Comparison of ENCODE assay signal across 26 cellular contexts in genomic region chr10:110615057-110615630, GRCh38. TPM values are rescaled to one million over a fixed set of nuclear protein-coding genes. Genes with fewer than 3 reads are reported as not detected.
DNase-seq lines count a peak whose midpoint lies in the region; ATAC-seq lines count a peak whose summit lies in the region.
"Had no signal": no experiment of that assay in that cellular context is flagged by ENCODE, and none has a peak within 500 bp of the region (broad histone marks: within the 10 kb centered on the region; RNA-seq: fewer than 3 reads in every experiment).

No MANE protein-coding gene starts in this region.

- peak overlapping the region; percentile 68 for H3K27ac Mint-ChIP-seq in activated CD4-positive, alpha-beta T cell treated with anti-CD3 and anti-CD28 coated beads, Interleukin-2, amount 10 ng/mL, durations not matched to agents 24 days and 14 days
- peak overlapping the region; percentile 54 for H3K27ac Mint-ChIP-seq in stimulated activated effector memory CD8-positive, alpha-beta T cell treated with anti-CD3 and anti-CD28 coated beads, Interleukin-12 subunit alpha, Interleukin-12 subunit beta, amount 100 ng/mL, for 72 hours
- H3K27ac Mint-ChIP-seq: activated CD4-positive, alpha-beta memory T cell treated with anti-CD3 and anti-CD28 coated beads, Interleukin-2, amount 10 ng/mL, durations not matched to agents 7 days and 5 days; dendritic cell treated with granulocyte-macrophage colony-stimulating factor and Interleukin-4, amounts not matched to agents 40 ng/mL and 50 ng/mL, for 4 days had no signal

- no peaks in the 10 kb centered on the region for H3K36me3 Mint-ChIP-seq in activated CD4-positive, alpha-beta T cell treated with anti-CD3 and anti-CD28 coated beads, Interleukin-2, amount 10 ng/mL, durations not matched to agents 24 days and 14 days (ENCODE audit: low read depth)
- no peaks in the 10 kb centered on the region for H3K36me3 Mint-ChIP-seq in stimulated activated effector memory CD8-positive, alpha-beta T cell treated with anti-CD3 and anti-CD28 coated beads, Interleukin-12 subunit alpha, Interleukin-12 subunit beta, amount 100 ng/mL, for 72 hours
- H3K36me3 Mint-ChIP-seq: natural killer cell had no signal

- peak; percentile 51 for DNase-seq in activated CD4-positive, alpha-beta T cell treated with anti-CD3 and anti-CD28 coated beads, Interleukin-2, amount 10 ng/mL, durations not matched to agents 24 days and 14 days
- no peak for DNase-seq in activated CD4-positive, alpha-beta T cell treated with anti-CD3 and anti-CD28 coated beads, Interleukin-2, amount 50 U/mL, for 4 hours
- DNase-seq in NCI-H146 treated with DMSO at 0.1 percent for 48 hours (lab: John Stamatoyannopoulos, UW; ENCODE audit: unreplicated experiment) (peak; percentile 14), astrocyte of the hippocampus (ENCODE audit: low read depth, low spot score) (peak; percentile 41), SW480 (ENCODE audit: low spot score) (no peak), pons (ENCODE audit: low spot score) (no peak)
- DNase-seq in stimulated activated effector memory CD8-positive, alpha-beta T cell treated with anti-CD3 and anti-CD28 coated beads, Interleukin-12 subunit alpha, Interleukin-12 subunit beta, amount 100 ng/mL, for 72 hours (ENCODE audit: low spot score in 2 of 2): no peak
- DNase-seq: activated CD4-positive, alpha-beta memory T cell treated with anti-CD3 and anti-CD28 coated beads, Interleukin-2, amount 10 ng/mL, durations not matched to agents 7 days and 5 days; activated CD4-positive, CD25-positive, alpha-beta regulatory T cell; activated naive CD4-positive, alpha-beta T cell treated with Interleukin-2 at 50 U/mL for 16 hours; amniotic stem cell; caudate nucleus; H9; head of caudate nucleus; left colon; mesenchymal stem cell; natural killer cell; NCI-H187 treated with DMSO at 0.1 percent for 48 hours; NCI-H446 treated with DMSO at 0.1 percent for 48 hours; ovary; right cardiac atrium; stimulated activated CD4-positive, alpha-beta T cell treated with anti-CD3 and anti-CD28 coated beads, Interleukin-12 subunit alpha, Interleukin-12 subunit beta, amount 100 ng/mL, for 4 hours; T1000; upper lobe of right lung had no signal

- H3K9me3 Mint-ChIP-seq in activated CD4-positive, alpha-beta T cell treated with anti-CD3 and anti-CD28 coated beads, Interleukin-2, amount 10 ng/mL, durations not matched to agents 24 days and 14 days: peaks cover 5% of the 10 kb centered on the region
- no peaks in the 10 kb centered on the region for H3K9me3 Mint-ChIP-seq in stimulated activated effector memory CD8-positive, alpha-beta T cell treated with anti-CD3 and anti-CD28 coated beads, Interleukin-12 subunit alpha, Interleukin-12 subunit beta, amount 100 ng/mL, for 72 hours
- H3K9me3 Mint-ChIP-seq: activated CD4-positive, alpha-beta memory T cell treated with anti-CD3 and anti-CD28 coated beads, Interleukin-2, amount 10 ng/mL, durations not matched to agents 7 days and 5 days; dendritic cell treated with granulocyte-macrophage colony-stimulating factor and Interleukin-4, amounts not matched to agents 40 ng/mL and 50 ng/mL, for 4 days; H9; natural killer cell had no signal

- H3K27me3 Mint-ChIP-seq in activated CD4-positive, alpha-beta T cell treated with anti-CD3 and anti-CD28 coated beads, Interleukin-2, amount 10 ng/mL, durations not matched to agents 24 days and 14 days: peaks cover 3% of the 10 kb centered on the region
- H3K27me3 Mint-ChIP-seq: activated CD4-positive, alpha-beta memory T cell treated with anti-CD3 and anti-CD28 coated beads, Interleukin-2, amount 10 ng/mL, durations not matched to agents 7 days and 5 days; dendritic cell treated with granulocyte-macrophage colony-stimulating factor and Interleukin-4, amounts not matched to agents 40 ng/mL and 50 ng/mL, for 4 days had no signal

- H3K4me1 Mint-ChIP-seq in activated CD4-positive, alpha-beta T cell treated with anti-CD3 and anti-CD28 coated beads, Interleukin-2, amount 10 ng/mL, durations not matched to agents 24 days and 14 days: peaks cover 69% of the 10 kb centered on the region
- H3K4me1 Mint-ChIP-seq in stimulated activated effector memory CD8-positive, alpha-beta T cell treated with anti-CD3 and anti-CD28 coated beads, Interleukin-12 subunit alpha, Interleukin-12 subunit beta, amount 100 ng/mL, for 72 hours: peaks cover 63% of the 10 kb centered on the region

- intact Hi-C loops in activated CD4-positive, alpha-beta T cell treated with anti-CD3 and anti-CD28 coated beads, Interleukin-2, amount 10 ng/mL, durations not matched to agents 24 days and 14 days (cut with micrococcal nuclease): loop anchor here (10.0 kb wide), 1 partner anchor 980 kb away; no protein-coding TSS in a partner anchor

- H3K4me3 Mint-ChIP-seq in activated CD4-positive, alpha-beta T cell treated with anti-CD3 and anti-CD28 coated beads, Interleukin-2, amount 10 ng/mL, durations not matched to agents 24 days and 14 days: no peak overlapping the region
- H3K4me3 Mint-ChIP-seq in stimulated activated effector memory CD8-positive, alpha-beta T cell treated with anti-CD3 and anti-CD28 coated beads, Interleukin-12 subunit alpha, Interleukin-12 subunit beta, amount 100 ng/mL, for 72 hours: no peak overlapping the region
- H3K4me3 Mint-ChIP-seq: activated CD4-positive, alpha-beta memory T cell treated with anti-CD3 and anti-CD28 coated beads, Interleukin-2, amount 10 ng/mL, durations not matched to agents 7 days and 5 days; dendritic cell treated with granulocyte-macrophage colony-stimulating factor and Interleukin-4, amounts not matched to agents 40 ng/mL and 50 ng/mL, for 4 days; H9; natural killer cell had no signal

- no peak for ATAC-seq in stimulated activated effector memory CD8-positive, alpha-beta T cell treated with anti-CD3 and anti-CD28 coated beads, Interleukin-12 subunit alpha, Interleukin-12 subunit beta, amount 100 ng/mL, for 72 hours
- no peak for ATAC-seq in HG02973 (IDR thresholded peaks at IDR 0.05; ENCODE audit: unreplicated experiment)
- ATAC-seq: left colon, natural killer cell, right cardiac atrium, upper lobe of right lung had no signal

RNA-seq across cellular contexts. Expression of gene RBM20, which starts 29.0 kb away (rescaled TPM):
- 0.05 TPM in 1 of 2 replicates, not detected in the other for total RNA-seq in activated CD4-positive, alpha-beta T cell treated with anti-CD3 and anti-CD28 coated beads, Interleukin-2, amount 10 ng/mL, durations not matched to agents 24 days and 14 days

RNA-seq across cellular contexts. Expression of gene SMC3, which starts 47.6 kb away (rescaled TPM):
- 82.2 and 87.3 TPM in 2 replicates for total RNA-seq in activated CD4-positive, alpha-beta T cell treated with anti-CD3 and anti-CD28 coated beads, Interleukin-2, amount 10 ng/mL, durations not matched to agents 24 days and 14 days

Comparison
In these comparisons a context has a peak if more than half of its experiments do, and no peak if none do; other contexts are left out.
1. DNase-seq: peak in activated CD4-positive, alpha-beta T cell treated with anti-CD3 and anti-CD28 coated beads, Interleukin-2, amount 10 ng/mL, durations not matched to agents 24 days and 14 days (single experiment), NCI-H146 treated with DMSO at 0.1 percent for 48 hours (single experiment) and astrocyte of the hippocampus (single experiment); none in activated CD4-positive, alpha-beta T cell treated with anti-CD3 and anti-CD28 coated beads, Interleukin-2, amount 50 U/mL, for 4 hours (0 of 2), stimulated activated effector memory CD8-positive, alpha-beta T cell treated with anti-CD3 and anti-CD28 coated beads, Interleukin-12 subunit alpha, Interleukin-12 subunit beta, amount 100 ng/mL, for 72 hours (0 of 2), SW480 (single experiment) and pons (single experiment).